2 cellular contexts compared by ENCODE assay signal in genomic region chr2:55143706-55144105, GRCh38.
TF ChIP-seq lines count a peak whose summit lies in the region.

No MANE protein-coding gene starts in this region.

TF ChIP-seq in HEK293, 187 proteins besides CTCF, POLR2A, EP300 and RAD21:
- TF ChIP-seq ZNF580 (tag by site-specific recombination; IDR thresholded peaks at IDR 0.05): peak; percentile 55; the same call in 1 of the 2 replicates
- peak; percentile 80 for TF ChIP-seq ZNF146 (tag by site-specific recombination; IDR thresholded peaks at IDR 0.05)

TF ChIP-seq in K562, 482 proteins besides CTCF, POLR2A, EP300 and RAD21 (continued from another document):
- TF ChIP-seq CC2D1A (IDR thresholded peaks at IDR 0.05) (0 out of 2 replicates have a peak, but pooled peaks have one; percentile 8), RBM25 (IDR thresholded peaks at IDR 0.05; ENCODE audit: low read depth, low read length, severe bottlenecking) (peak; percentile 84), ADNP (tag; IDR thresholded peaks at IDR 0.05) (peak; percentile 82), PHF20 (IDR thresholded peaks at IDR 0.05; ENCODE audit: partially characterized antibody) (peak; percentile 12), CBX3 (IDR thresholded peaks at IDR 0.05; ENCODE audit: borderline replicate concordance in 1 of 2, low read length in 2 of 2) (0 out of 3 replicates have a peak, but pooled peaks of 1 of the 2 experiments have one; percentile 34), KDM1A (IDR thresholded peaks at IDR 0.05) (peak; percentile 46 to 53; a peak in 1 of 4 replicates), CHAMP1 (IDR thresholded peaks at IDR 0.05) (peak; percentile 49; the same call in 1 of the 2 replicates), BCOR (IDR thresholded peaks at IDR 0.05) (peak; percentile 96)
